1 cellular context compared by ENCODE assay signal in the genomic region with DNA sequence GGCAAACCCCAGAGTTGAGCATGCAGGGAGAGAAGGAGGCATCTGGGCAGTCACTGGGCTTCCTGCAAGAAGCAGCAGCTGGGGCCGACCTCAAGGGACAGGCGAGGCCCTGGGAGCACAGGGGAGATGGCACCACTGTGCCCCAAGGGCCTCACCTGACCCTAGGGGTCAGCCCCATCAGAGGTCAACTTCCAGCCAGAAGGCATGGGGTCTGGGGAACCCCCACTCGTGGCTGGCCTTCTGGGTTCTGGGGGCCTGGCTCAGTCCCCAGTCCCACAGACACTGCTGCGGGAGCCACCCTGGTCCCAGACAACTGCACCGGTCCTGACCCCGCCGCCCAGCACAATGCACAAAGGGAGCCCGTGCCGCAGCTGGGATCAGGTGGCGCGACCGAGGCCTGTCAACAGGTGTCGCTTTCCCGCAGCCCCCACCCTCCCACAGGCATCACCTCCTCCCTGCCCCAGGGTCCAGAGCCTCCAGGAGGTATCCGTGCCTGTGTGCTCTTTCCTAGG.
TF ChIP-seq lines count a peak whose summit lies in the region.

No MANE protein-coding gene starts in this region.

TF ChIP-seq in GM23338, 12 proteins besides CTCF, POLR2A, EP300 and RAD21 (continued from another document):
- TF ChIP-seq, protein P1, sequence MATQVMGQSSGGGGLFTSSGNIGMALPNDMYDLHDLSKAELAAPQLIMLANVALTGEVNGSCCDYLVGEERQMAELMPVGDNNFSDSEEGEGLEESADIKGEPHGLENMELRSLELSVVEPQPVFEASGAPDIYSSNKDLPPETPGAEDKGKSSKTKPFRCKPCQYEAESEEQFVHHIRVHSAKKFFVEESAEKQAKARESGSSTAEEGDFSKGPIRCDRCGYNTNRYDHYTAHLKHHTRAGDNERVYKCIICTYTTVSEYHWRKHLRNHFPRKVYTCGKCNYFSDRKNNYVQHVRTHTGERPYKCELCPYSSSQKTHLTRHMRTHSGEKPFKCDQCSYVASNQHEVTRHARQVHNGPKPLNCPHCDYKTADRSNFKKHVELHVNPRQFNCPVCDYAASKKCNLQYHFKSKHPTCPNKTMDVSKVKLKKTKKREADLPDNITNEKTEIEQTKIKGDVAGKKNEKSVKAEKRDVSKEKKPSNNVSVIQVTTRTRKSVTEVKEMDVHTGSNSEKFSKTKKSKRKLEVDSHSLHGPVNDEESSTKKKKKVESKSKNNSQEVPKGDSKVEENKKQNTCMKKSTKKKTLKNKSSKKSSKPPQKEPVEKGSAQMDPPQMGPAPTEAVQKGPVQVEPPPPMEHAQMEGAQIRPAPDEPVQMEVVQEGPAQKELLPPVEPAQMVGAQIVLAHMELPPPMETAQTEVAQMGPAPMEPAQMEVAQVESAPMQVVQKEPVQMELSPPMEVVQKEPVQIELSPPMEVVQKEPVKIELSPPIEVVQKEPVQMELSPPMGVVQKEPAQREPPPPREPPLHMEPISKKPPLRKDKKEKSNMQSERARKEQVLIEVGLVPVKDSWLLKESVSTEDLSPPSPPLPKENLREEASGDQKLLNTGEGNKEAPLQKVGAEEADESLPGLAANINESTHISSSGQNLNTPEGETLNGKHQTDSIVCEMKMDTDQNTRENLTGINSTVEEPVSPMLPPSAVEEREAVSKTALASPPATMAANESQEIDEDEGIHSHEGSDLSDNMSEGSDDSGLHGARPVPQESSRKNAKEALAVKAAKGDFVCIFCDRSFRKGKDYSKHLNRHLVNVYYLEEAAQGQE (IDR thresholded peaks at IDR 0.05; ENCODE audit: unreplicated experiment) = no peak
- TF ChIP-seq NANOG (IDR thresholded peaks at IDR 0.05; ENCODE audit: borderline replicate concordance) (no peak), EZH2phosphoT487 (IDR thresholded peaks at IDR 0.05; ENCODE audit: unreplicated experiment) (no peak), STAT1 (IDR thresholded peaks at IDR 0.05; ENCODE audit: unreplicated experiment) (no peak), JUNB (IDR thresholded peaks at IDR 0.05; ENCODE audit: unreplicated experiment) (no peak), ZNF331 (CRISPR knock-in tag; IDR thresholded peaks at IDR 0.05; ENCODE audit: low read depth) (no peak), POLR2AphosphoS5 (IDR thresholded peaks at IDR 0.05; ENCODE audit: low read depth) (no peak), CREB1 (CRISPR knock-in tag; IDR thresholded peaks at IDR 0.05; ENCODE audit: low read depth) (no peak)
